5 cellular contexts compared by ENCODE assay signal in genomic region chr4:107723331-107723730, GRCh38. TPM values are rescaled to one million over a fixed set of nuclear protein-coding genes. Genes with fewer than 3 reads are reported as not detected.
DNase-seq lines count a peak whose midpoint lies in the region; ATAC-seq, FAIRE-seq and TF ChIP-seq lines count a peak whose summit lies in the region.
"Not testable (repeated sequence)": the region's sequence is repeated elsewhere in the genome, so short reads cannot be mapped to it uniquely, and the experiment has no call there.

No MANE protein-coding gene starts in this region.

- CTCF ChIA-PET in CD4-positive, alpha-beta T cell (lab: Charles Lee); K562 (lab: Yijun Ruan, JAX; ENCODE audit: low intra/inter-chr PET ratio): not testable (repeated sequence)

- H3K4me2 ChIP-seq in K562 (ENCODE audit: insufficient read depth, low read length): not testable (repeated sequence)

- BruUV-seq in K562 (replicated peaks; lab: Mats Ljungman, UMichigan): not testable (repeated sequence)

- H3K27ac ChIP-seq in CD4-positive, alpha-beta T cell (ENCODE audit: low read depth, low read length); K562 (ENCODE audit: extremely low read depth, low read depth, low read length): not testable (repeated sequence)
- peak overlapping the region; percentile 5 for H3K27ac ChIP-seq in epithelial cell of prostate

- H2AFZ ChIP-seq in K562 (ENCODE audit: low read depth, low read length): peak overlapping the region; percentile 59; the same call in 1 of the 2 replicates

- in situ Hi-C loops in K562 (cut with MboI): loop anchor here (25.0 kb wide), 1 partner anchor 1411 kb away; the partner anchor contains the start of genes AIMP1 and TBCK

- H3K9me1 ChIP-seq in K562 (ENCODE audit: control insufficient read depth, insufficient read depth, low read length): not testable (repeated sequence)

- not testable (repeated sequence) for H3K27ac Mint-ChIP-seq in CD4-positive, alpha-beta T cell; nephron

- H3K36me3 Mint-ChIP-seq in CD4-positive, alpha-beta T cell (ENCODE audit: low read depth): peaks cover 20% of the 10 kb centered on the region
- H3K36me3 Mint-ChIP-seq in nephron (ENCODE audit: low read depth): not testable (repeated sequence)

- TF ChIP-seq POLR2A in K562 (conservative IDR thresholded peaks at IDR 0.05): not testable (repeated sequence)

- not testable (repeated sequence) for H3K27me3 Mint-ChIP-seq in CD4-positive, alpha-beta T cell
- H3K27me3 Mint-ChIP-seq in nephron (ENCODE audit: low read depth): peaks cover 12% of the 10 kb centered on the region

- peak overlapping the region; percentile 55 for H3K4me3 Mint-ChIP-seq in CD4-positive, alpha-beta T cell
- peak overlapping the region; percentile 10 to 66 (median 48) for H3K4me3 Mint-ChIP-seq in nephron

- H3K4me3 ChIP-seq in K562; bronchial epithelial cell (ENCODE audit: low read depth, low read length): not testable (repeated sequence)

- POLR2A ChIA-PET in CD4-positive, alpha-beta T cell (lab: Charles Lee); K562 (lab: Yijun Ruan, JAX): not testable (repeated sequence)

- WGBS in K562 (ENCODE audit: insufficient coverage, low coverage, missing lambda C conversion rate): 29% methylated on average over 1 of the region's 1 CpG

- H3K79me2 ChIP-seq in K562 (ENCODE audit: control insufficient read depth, insufficient read depth, low read length): peaks cover 15% of the 10 kb centered on the region

- TF ChIP-seq CTCF in CD4-positive, alpha-beta T cell (IDR thresholded peaks at IDR 0.05); K562 (IDR thresholded peaks at IDR 0.05 in 2 of 3, conservative IDR thresholded peaks at IDR 0.05 in 1 of 3; ENCODE audit: insufficient read depth in 2 of 3, low read depth in 1 of 3, low read length in 3 of 3); bronchial epithelial cell (IDR thresholded peaks at IDR 0.05; ENCODE audit: insufficient read depth, low read length, severe bottlenecking); nephron (IDR thresholded peaks at IDR 0.05; ENCODE audit: unreplicated experiment in 3 of 3): not testable (repeated sequence)

- H4K20me1 ChIP-seq in K562 (replicated peaks; ENCODE audit: control insufficient read depth, insufficient read depth, low read length): not testable (repeated sequence)

- not testable (repeated sequence) for DNase-seq in CD4-positive, alpha-beta T cell; K562 (ENCODE audit: extremely low read depth in 1 of 4, low spot score in 3 of 4); epithelial cell of prostate (ENCODE audit: low read depth, low spot score)
- peak; percentile 53 for DNase-seq in bronchial epithelial cell (ENCODE audit: low read depth)

- H3K9me3 ChIP-seq in CD4-positive, alpha-beta T cell (ENCODE audit: control insufficient read depth, low read length); K562 (replicated peaks; ENCODE audit: control insufficient read depth, insufficient read depth, low read depth, low read length): not testable (repeated sequence)

- H3K4me1 Mint-ChIP-seq in CD4-positive, alpha-beta T cell (ENCODE audit: low read depth): peaks cover 30% of the 10 kb centered on the region
- H3K4me1 Mint-ChIP-seq in nephron: peaks cover 37% of the 10 kb centered on the region

- not testable (repeated sequence) for H3K4me1 ChIP-seq in K562 (replicated peaks in 1 of 2; ENCODE audit: control insufficient read depth in 2 of 2, insufficient read depth in 2 of 2, low read length in 2 of 2)

- not testable (repeated sequence) for H3K36me3 ChIP-seq in K562 (ENCODE audit: control insufficient read depth, insufficient read depth, low read length); bronchial epithelial cell (ENCODE audit: control insufficient read depth, insufficient read depth, low read length)

- TF ChIP-seq RAD21 in K562 (CRISPR knock-in tag; conservative IDR thresholded peaks at IDR 0.05 in 1 of 2, IDR thresholded peaks at IDR 0.05 in 1 of 2): not testable (repeated sequence)

- H3K9ac ChIP-seq in K562 (ENCODE audit: insufficient read depth in 1 of 2, low read depth in 2 of 2, low read length in 2 of 2): not testable (repeated sequence)

- H3K9me3 Mint-ChIP-seq in CD4-positive, alpha-beta T cell; nephron: not testable (repeated sequence)

- not testable (repeated sequence) for TF ChIP-seq EP300 in K562 (IDR thresholded peaks at IDR 0.05; ENCODE audit: low read length)

- ATAC-seq in CD4-positive, alpha-beta T cell (ENCODE audit: poor library complexity); K562: not testable (repeated sequence)

- intact Hi-C loops in CD4-positive, alpha-beta T cell (cut with DNase I, micrococcal nuclease): loop anchor here in 1 of 2 experiments (5.0 kb wide), 2 partner anchors 899 to 1406 kb away; partner anchors contain the start of genes AIMP1, RPL34 and TBCK
- intact Hi-C loops in K562 (cut with micrococcal nuclease): loop anchor here (5.0 kb wide), 1 partner anchor 1406 kb away; the partner anchor contains the start of genes AIMP1 and TBCK

- not testable (repeated sequence) for FAIRE-seq in K562 (lab: Jason Lieb, UNC); bronchial epithelial cell (lab: Jason Lieb, UNC)

- not testable (repeated sequence) for H3K27me3 ChIP-seq in CD4-positive, alpha-beta T cell (ENCODE audit: control insufficient read depth, insufficient read depth, low read length); K562 (ENCODE audit: control insufficient read depth in 2 of 2, insufficient read depth in 2 of 2, low read length in 2 of 2); bronchial epithelial cell (ENCODE audit: control insufficient read depth, insufficient read depth, low read length)

RNA-seq across cellular contexts. Expression of gene PAPSS1, which starts 3.3 kb away (rescaled TPM):
- 1 to 10 TPM; 5.6 to 6.6 TPM for total RNA-seq in CD4-positive, alpha-beta T cell
- total RNA-seq in K562 (2011; cell fraction: chromatin; rRNA removed; ENCODE audit: low replicate concordance): 12.8 and 15.1 TPM in 2 replicates
- 6.0 and 7.2 TPM in 2 replicates for total RNA-seq in K562 (2011; cell fraction: nucleolus; rRNA removed)
- total RNA-seq in K562 (2011; cell fraction: nucleoplasm; rRNA removed): 10.0 and 11.5 TPM in 2 replicates
- total RNA-seq in K562 (2014; rRNA removed) (21.1 and 25.4 TPM in 2 replicates), K562 (2014; rRNA removed; fragmentation: Illumina TruSeq; extraction: Trizol) (38.5 and 40.1 TPM in 2 replicates), K562 (2015; rRNA removed; fragmentation: Illumina TruSeq; extraction: Trizol) (43.2 and 46.3 TPM in 2 replicates), K562 (2021) (32.1 and 35.0 TPM in 2 replicates), bronchial epithelial cell (49.3 and 55.8 TPM in 2 replicates)
- polyA plus RNA-seq in K562 (2011; rRNA removed) (50.4 and 71.7 TPM in 2 replicates), K562 (2014; fragmentation: Illumina TruSeq; extraction: Trizol) (35.1 and 41.9 TPM in 2 replicates), K562 (2014; fragmentation: Nextera tagmentation; extraction: Ambion mirVana) (10 to 100 TPM; 47.0 to 53.9 TPM), K562 (2014; rRNA removed) (29.4 and 39.3 TPM in 2 replicates)
- polyA plus RNA-seq in K562 (2011; cell fraction: cytosol; rRNA removed): 19.6 and 57.1 TPM in 2 replicates
- 19.9 and 48.8 TPM in 2 replicates for polyA plus RNA-seq in K562 (2011; cell fraction: nucleus; rRNA removed)
- polyA plus RNA-seq in K562 (2012): 49.9 and 59.4 TPM in 2 replicates
- 59.5 and 115 TPM in 2 replicates for polyA minus RNA-seq in K562 (2011; rRNA and poly(A)+ RNA removed)
- polyA minus RNA-seq in K562 (2011; cell fraction: cytosol; rRNA and poly(A)+ RNA removed): 20.5 and 26.2 TPM in 2 replicates
- polyA minus RNA-seq in K562 (2011; cell fraction: nucleus; rRNA and poly(A)+ RNA removed): 16.0 and 48.9 TPM in 2 replicates
